In the genomic region with DNA sequence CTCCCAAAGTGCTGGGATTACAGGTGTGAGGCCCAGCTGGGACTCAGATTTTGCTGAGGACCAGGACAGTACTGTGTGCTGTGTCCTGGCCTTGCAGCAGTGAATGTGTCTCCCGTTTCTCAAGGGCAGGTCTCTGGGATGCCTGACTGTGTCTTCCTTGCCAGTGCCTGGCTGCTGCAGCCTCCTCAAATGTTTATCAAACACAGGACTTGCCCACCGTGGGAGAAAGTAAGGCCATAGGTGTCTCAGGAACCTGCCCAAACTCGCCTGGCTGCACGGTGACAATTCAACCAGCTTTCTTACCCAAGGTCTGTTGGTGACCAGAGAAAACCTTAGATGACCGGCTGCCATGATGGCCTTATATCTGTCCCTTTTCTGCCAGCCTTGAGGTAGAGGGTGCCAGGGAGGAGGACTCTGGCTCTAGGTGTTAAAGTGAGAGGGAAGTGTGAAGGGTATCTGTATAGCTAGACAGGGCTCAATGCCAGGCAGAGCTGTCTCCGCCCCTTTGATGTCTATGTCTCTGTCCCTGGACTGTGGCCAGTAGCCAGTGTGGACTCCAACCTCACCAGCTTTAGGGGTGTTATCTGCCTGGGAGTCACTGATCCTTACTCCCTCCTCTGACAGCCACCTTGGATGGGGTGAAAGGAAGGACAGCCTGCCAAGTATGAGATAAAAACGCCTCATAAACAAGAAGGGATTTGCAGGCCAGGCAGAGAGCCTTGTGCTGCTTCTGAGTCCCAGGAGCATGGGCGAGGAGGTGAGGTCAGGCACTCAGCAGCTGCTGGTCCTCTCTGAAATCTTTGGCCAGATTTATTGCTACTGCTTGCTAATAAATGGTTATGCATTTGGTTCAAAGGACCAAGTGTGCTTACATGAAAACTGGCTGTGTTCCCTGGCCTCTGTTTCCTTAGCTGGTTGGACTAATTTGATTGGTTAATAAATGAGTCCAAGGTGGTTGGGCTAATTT, we compare ENCODE assay signal across 8 cellular contexts. TPM values are rescaled to one million over a fixed set of nuclear protein-coding genes. Genes with fewer than 3 reads are reported as not detected.
DNase-seq lines count a peak whose midpoint lies in the region; ATAC-seq, FAIRE-seq and TF ChIP-seq lines count a peak whose summit lies in the region.

No MANE protein-coding gene starts in this region.

- H3K4me1 ChIP-seq in breast epithelium = peaks cover 3 to 21% of the 10 kb centered on the region in 2 donors
- H3K4me1 ChIP-seq in small intestine (ENCODE audit: control insufficient read depth in 2 of 2, insufficient read depth in 1 of 2, low read depth in 1 of 2, low read length in 1 of 2) = peaks cover 16 to 17% of the 10 kb centered on the region in 2 donors

- intact Hi-C loops in breast epithelium (cut with DNase I; ENCODE audit: low total_unique reads) = no loop called here

- no peak for TF ChIP-seq CTCF in breast epithelium (IDR thresholded peaks at IDR 0.05)

- DNase-seq in NCI-H2029 (lab: John Stamatoyannopoulos, UW) (peak; percentile 63), breast epithelium (ENCODE audit: low spot score in 2 of 2) (no peak), small intestine (peak; percentile 98), SIG-M5 treated with dmso at 0.1 percent for 504 hours (lab: John Stamatoyannopoulos, UW; ENCODE audit: unreplicated experiment) (no peak), HPDE6-E6E7 (ENCODE audit: extremely low spot score) (no peak), foreskin melanocyte (no peak)

- FAIRE-seq in small intestine (lab: Jason Lieb, UNC) = no peak

- peak overlapping the region; percentile 72 to 77 for H3K27ac ChIP-seq in breast epithelium
- peak overlapping the region; percentile 13 for H3K27ac ChIP-seq in layer of hippocampus (ENCODE audit: low read depth, low read length)
- H3K27ac ChIP-seq in small intestine (ENCODE audit: low read depth in 1 of 2, low read length in 1 of 2) = peak overlapping the region; percentile 67 to 73

- H3K27me3 ChIP-seq in breast epithelium (no peaks in the 10 kb centered on the region), layer of hippocampus (ENCODE audit: control insufficient read depth, insufficient read depth, low read length) (no peaks in the 10 kb centered on the region), small intestine (ENCODE audit: control insufficient read depth in 2 of 2, insufficient read depth in 2 of 2, low read length in 2 of 2) (no peaks in the 10 kb centered on the region)

- 18 to 55% (median 31%) methylated on average over 8 of the region's 8 CpGs for WGBS in small intestine, 3 donors

- no peaks in the 10 kb centered on the region for H3K36me3 ChIP-seq in breast epithelium
- H3K36me3 ChIP-seq in small intestine (ENCODE audit: control insufficient read depth in 2 of 2, insufficient read depth in 2 of 2, low read length in 2 of 2) = no peaks in the 10 kb centered on the region

- no peak for ATAC-seq in GM21390 (IDR thresholded peaks at IDR 0.05; ENCODE audit: unreplicated experiment)

- TF ChIP-seq POLR2A in breast epithelium (IDR thresholded peaks at IDR 0.05) = no peak

- no peaks in the 10 kb centered on the region for H3K9me3 ChIP-seq in breast epithelium
- H3K9me3 ChIP-seq in small intestine (ENCODE audit: control insufficient read depth, low read depth) = no peaks in the 10 kb centered on the region

- no peak overlapping the region for H3K4me3 ChIP-seq in breast epithelium
- H3K4me3 ChIP-seq in small intestine (ENCODE audit: low read depth in 1 of 2, low read length in 2 of 2) = no peak overlapping the region

RNA-seq across cellular contexts. Expression of gene IL6R, which starts 22.3 kb away (rescaled TPM):
- 10 to 100 TPM; 23.6 to 26.8 (median 24.0) TPM for total RNA-seq in breast epithelium
- 10 to 100 TPM; 10.7 to 21.2 (median 11.6) TPM for polyA plus RNA-seq in small intestine

Comparison
In these comparisons a context has a peak if more than half of its experiments do, and no peak if none do; other contexts are left out.
1. DNase-seq: peak in NCI-H2029 (single experiment) and small intestine (single experiment); none in breast epithelium (0 of 2), SIG-M5 treated with dmso at 0.1 percent for 504 hours (single experiment), HPDE6-E6E7 (single experiment) and foreskin melanocyte (single experiment).
2. H3K27ac ChIP-seq: peak in every context shown above with its lines; median percentile 74 in breast epithelium; 70 in small intestine; 13 in layer of hippocampus.